In genomic region chr16:87324411-87325275, GRCh38 we compare ENCODE assay signal across 8 cellular contexts. TPM values are rescaled to one million over a fixed set of nuclear protein-coding genes. Genes with fewer than 3 reads are reported as not detected.
DNase-seq lines count a peak whose midpoint lies in the region; ATAC-seq, FAIRE-seq and TF ChIP-seq lines count a peak whose summit lies in the region.

No MANE protein-coding gene starts in this region.

- H2AFZ ChIP-seq in SK-N-SH (ENCODE audit: low read depth) = no peak overlapping the region

- no peaks in the 10 kb centered on the region for H3F3A ChIP-seq in SK-N-SH (replicated peaks; ENCODE audit: insufficient read depth)

- H3K36me3 ChIP-seq in SK-N-SH (replicated peaks in 1 of 2; ENCODE audit: control insufficient read depth in 1 of 2, insufficient read depth in 2 of 2, low read length in 1 of 2) (peaks cover 0 to 9% of the 10 kb centered on the region in 2 experiments), body of pancreas (replicated peaks in 1 of 2; ENCODE audit: insufficient read depth in 1 of 2, low read depth in 2 of 2) (peaks cover 0 to 2% of the 10 kb centered on the region in 2 donors), kidney (ENCODE audit: control insufficient read depth in 1 of 2, insufficient read depth in 2 of 2, low read length in 2 of 2) (peaks cover 4 to 8% of the 10 kb centered on the region in 2 donors)

- no peaks in the 10 kb centered on the region for H3K9me3 ChIP-seq in SK-N-SH
- H3K9me3 ChIP-seq in body of pancreas = no peaks in the 10 kb centered on the region
- no peaks in the 10 kb centered on the region for H3K9me3 ChIP-seq in kidney (ENCODE audit: control insufficient read depth in 1 of 2, low read length in 2 of 2)

- H3K79me2 ChIP-seq in SK-N-SH (ENCODE audit: insufficient read depth) = no peaks in the 10 kb centered on the region

- H3K9me2 ChIP-seq in SK-N-SH = no peaks in the 10 kb centered on the region

- H3K27ac ChIP-seq in SK-N-SH (ENCODE audit: low read depth in 2 of 2, low read length in 1 of 2) (no peak overlapping the region; a peak in 1 of 4 replicates), body of pancreas (no peak overlapping the region), kidney (ENCODE audit: low read depth in 2 of 2, low read length in 2 of 2) (no peak overlapping the region)

- no peak for TF ChIP-seq EP300 in SK-N-SH (IDR thresholded peaks at IDR 0.05; ENCODE audit: borderline replicate concordance in 1 of 2, low read depth in 1 of 2, low read length in 1 of 2)

- TF ChIP-seq CTCF in GM13977 (IDR thresholded peaks at IDR 0.05; ENCODE audit: extremely low read depth, insufficient read depth, missing control alignments) (peak; percentile 80), SK-N-SH (IDR thresholded peaks at IDR 0.05) (peak; percentile 84), body of pancreas (IDR thresholded peaks at IDR 0.05) (peak; percentile 54 to 73 (median 71)), kidney (IDR thresholded peaks at IDR 0.05; ENCODE audit: borderline replicate concordance, extremely low read depth, insufficient read depth) (peak; percentile 64)

- CTCF ChIA-PET in SK-N-SH (lab: Yijun Ruan, JAX) = interaction anchor here (0.7 to 4.5 kb wide), 17 partner anchors 11 to 72 kb away, joined by 3 to 36 read pairs (median 5); partner anchors contain the start of gene FBXO31

- in situ Hi-C loops in GM13977 (cut with MboI; ENCODE audit: low pct_unique_long_range_greater_than_20kb, low sequenced_read_pairs, unreplicated experiment) = no loop called here

- TF ChIP-seq POLR2A in body of pancreas (IDR thresholded peaks at IDR 0.05) = no peak

- intact Hi-C loops in body of pancreas (cut with DNase I) = loop anchor here (5.0 kb wide), 1 partner anchor 53 kb away; no protein-coding TSS in a partner anchor
- intact Hi-C loops in kidney (cut with DNase I) = loop anchor here (10.0 kb wide), 1 partner anchor 50 kb away; no protein-coding TSS in a partner anchor

- 0 out of 2 replicates have a peak, but pooled peaks cover 4% of the 10 kb centered on the region for H4K20me1 ChIP-seq in SK-N-SH (ENCODE audit: insufficient read depth)

- peaks cover 0 to 7% of the 10 kb centered on the region in 2 experiments; a peak in 1 of 4 replicates for H3K4me1 ChIP-seq in SK-N-SH (ENCODE audit: control insufficient read depth in 1 of 2, insufficient read depth in 2 of 2, low read depth in 1 of 2, low read length in 1 of 2)
- peaks cover 8% of the 10 kb centered on the region for H3K4me1 ChIP-seq in body of pancreas
- no peaks in the 10 kb centered on the region for H3K4me1 ChIP-seq in kidney (ENCODE audit: control insufficient read depth in 1 of 2, insufficient read depth in 1 of 2, low read depth in 1 of 2, low read length in 2 of 2)

- POLR2A ChIA-PET in SK-N-SH (lab: Yijun Ruan, JAX) = no interaction called here

- H3K9ac ChIP-seq in SK-N-SH = no peak overlapping the region
- H3K9ac ChIP-seq in kidney (ENCODE audit: low read length in 2 of 2) = no peak overlapping the region

- peak; percentile 71 for DNase-seq in AG08396 (ENCODE audit: low spot score)
- peak; percentile 85 for DNase-seq in GM13977 (ENCODE audit: low spot score)
- peak; percentile 96 for DNase-seq in SK-N-SH
- peak in 3 of 4 donors; percentile 20 to 51 (median 39) for DNase-seq in body of pancreas
- DNase-seq in kidney = peak; percentile 72
- DNase-seq in stimulated activated CD4-positive, alpha-beta T cell treated with anti-CD3 and anti-CD28 coated beads, TNF-alpha, amount 100 ng/mL, for 4 hours (ENCODE audit: low read depth in 3 of 3) = peak in 2 of 3 experiments; percentile 21
- DNase-seq in HCEC 1CT = no peak

- no peak for FAIRE-seq in kidney (lab: Jason Lieb, UNC)

- 0 out of 2 replicates have a peak overlapping the region, but pooled peaks have one; percentile 19 for H3K4me2 ChIP-seq in SK-N-SH

- H3K27me3 ChIP-seq in SK-N-SH (ENCODE audit: insufficient read depth) = no peaks in the 10 kb centered on the region
- H3K27me3 ChIP-seq in body of pancreas = no peaks in the 10 kb centered on the region

- peak; percentile 77 for TF ChIP-seq RAD21 in SK-N-SH (IDR thresholded peaks at IDR 0.05; ENCODE audit: low read length)

- ATAC-seq in body of pancreas = peak; percentile 40
- no peak for ATAC-seq in GM18858 (IDR thresholded peaks at IDR 0.05; ENCODE audit: unreplicated experiment)

- 58% methylated on average over 17 of the region's 28 CpGs for WGBS in SK-N-SH (ENCODE audit: low lambda C conversion rate)
- WGBS in body of pancreas, 2 donors = 46 to 51% methylated on average over 10 to 28 of the region's 28 CpGs

- H3K4me3 ChIP-seq in SK-N-SH (ENCODE audit: low read depth in 2 of 2, low read length in 1 of 2) (peak overlapping the region in 1 of 2 experiments; percentile 8; a peak in 1 of 4 replicates), body of pancreas (no peak overlapping the region), kidney (ENCODE audit: low read length in 2 of 2) (no peak overlapping the region)

TF ChIP-seq in SK-N-SH, 30 proteins besides CTCF, POLR2A, EP300 and RAD21:
- TF ChIP-seq MXI1 (IDR thresholded peaks at IDR 0.05; ENCODE audit: low read depth, low read length) (no peak), SMC3 (IDR thresholded peaks at IDR 0.05; ENCODE audit: low read depth, low read length) (peak; percentile 70)

RNA-seq across cellular contexts. Expression of gene C16orf95, which starts 7.5 kb away (rescaled TPM):
- 3.6 and 5.0 TPM in 2 replicates for polyA plus RNA-seq in SK-N-SH (2012; rRNA removed)
- polyA plus RNA-seq in SK-N-SH (2012; cell fraction: cytosol; rRNA removed) = 3.2 and 4.6 TPM in 2 replicates
- polyA plus RNA-seq in SK-N-SH (2012; cell fraction: nucleus; rRNA removed) = 5.0 and 5.9 TPM in 2 replicates
- total RNA-seq in body of pancreas = 1 to 10 TPM; 1.3 to 2.0 TPM
- total RNA-seq in kidney = 2.5 TPM
- polyA plus RNA-seq in kidney (ENCODE audit: insufficient read depth, low read depth, low replicate concordance) = 11.5 TPM

RNA-seq across cellular contexts. Expression of gene FBXO31, which starts 58.9 kb away (rescaled TPM):
- polyA plus RNA-seq in SK-N-SH (2012; rRNA removed) = 14.2 and 15.3 TPM in 2 replicates
- 4.5 and 8.4 TPM in 2 replicates for polyA plus RNA-seq in SK-N-SH (2012; cell fraction: cytosol; rRNA removed)
- polyA plus RNA-seq in SK-N-SH (2012; cell fraction: nucleus; rRNA removed) = 45.0 and 46.1 TPM in 2 replicates
- total RNA-seq in body of pancreas = 10 to 100 TPM; 35.5 to 46.8 TPM
- 34.9 TPM for total RNA-seq in kidney
- 12.5 TPM for polyA plus RNA-seq in kidney (ENCODE audit: insufficient read depth, low read depth, low replicate concordance)
